In the genomic region with DNA sequence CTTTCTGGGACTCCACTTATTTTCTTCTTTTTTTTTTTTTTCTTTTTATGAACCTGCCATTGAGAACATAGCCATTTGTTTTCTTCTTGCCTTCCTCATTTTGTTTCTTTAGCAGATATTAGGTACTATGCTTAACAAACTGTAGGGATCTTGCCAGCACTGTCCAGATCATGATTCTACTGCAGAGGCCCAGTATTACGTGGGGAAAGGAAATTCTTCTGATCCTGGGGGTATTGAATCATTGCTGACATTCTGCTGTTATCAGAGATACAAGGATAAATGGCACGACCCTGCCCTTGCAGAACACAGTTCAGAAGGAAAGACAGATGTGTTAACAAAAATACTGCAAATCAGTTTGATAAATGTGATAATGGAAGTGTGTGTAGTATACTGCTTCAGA, we compare ENCODE assay signal across 16 cellular contexts.
"Had no signal": no experiment of that assay in that cellular context is flagged by ENCODE, and none has a peak within 500 bp of the region (broad histone marks: within the 10 kb centered on the region; RNA-seq: fewer than 3 reads in every experiment).

No MANE protein-coding gene starts in this region.

- H3K9me3 ChIP-seq: esophagus squamous epithelium, heart left ventricle, suprapubic skin, thyroid gland had no signal

- H3K4me3 ChIP-seq: esophagus squamous epithelium, heart left ventricle, skin epidermis, suprapubic skin, thyroid gland had no signal

- H3K4me1 ChIP-seq: esophagus squamous epithelium, heart left ventricle, suprapubic skin had no signal

- ATAC-seq: effector memory CD8-positive, alpha-beta T cell; heart left ventricle; left lobe of liver; natural killer cell; sciatic nerve had no signal

- H3K36me3 ChIP-seq: suprapubic skin, thyroid gland had no signal

- DNase-seq: effector memory CD8-positive, alpha-beta T cell; esophagus squamous epithelium; heart left ventricle; hippocampal formation; islet precursor cell; mammary epithelial cell; natural killer cell; posterior cingulate gyrus; stimulated activated CD4-positive, alpha-beta T cell treated with anti-CD3 and anti-CD28 coated beads, Interleukin-2, amount 100 ng/mL, for 24 hours; stimulated activated naive CD4-positive, alpha-beta T cell treated with Interleukin-2 at 50 U/mL for 16 hours; thyroid gland had no signal

- FAIRE-seq: urothelium cell line had no signal

- H3K27ac ChIP-seq: esophagus squamous epithelium, heart left ventricle, skin epidermis, suprapubic skin, thyroid gland had no signal

- H3K27me3 ChIP-seq: esophagus squamous epithelium, heart left ventricle, suprapubic skin, thyroid gland had no signal
